8 cellular contexts compared by ENCODE assay signal in the genomic region with DNA sequence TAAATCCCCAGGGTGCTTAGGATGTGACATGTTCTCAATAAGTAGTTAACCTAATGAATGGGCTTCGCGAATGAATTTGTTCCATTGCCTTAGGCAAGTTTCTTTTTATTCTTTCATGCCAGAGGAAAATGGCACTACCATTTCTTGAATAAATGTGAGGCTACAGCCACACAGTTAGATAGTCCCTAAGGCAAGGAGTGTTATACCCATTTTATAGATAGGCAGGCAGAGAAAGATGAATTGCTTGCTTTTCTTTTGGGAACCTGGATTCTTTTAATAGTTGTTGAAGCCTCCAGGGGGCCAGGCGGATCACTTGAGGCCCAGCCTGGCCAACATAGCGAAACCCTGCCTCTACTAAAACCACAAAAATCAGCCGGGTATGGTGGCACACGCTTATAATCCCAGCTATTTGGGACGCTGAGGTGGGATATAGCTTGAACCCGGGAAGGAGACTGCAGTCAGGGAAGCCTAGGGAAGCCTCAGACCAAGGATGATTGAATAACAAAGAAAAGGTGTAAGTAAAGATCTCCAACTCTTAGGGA. TPM values are rescaled to one million over a fixed set of nuclear protein-coding genes. Genes with fewer than 3 reads are reported as not detected.
DNase-seq lines count a peak whose midpoint lies in the region; ATAC-seq, FAIRE-seq and TF ChIP-seq lines count a peak whose summit lies in the region.

No MANE protein-coding gene starts in this region.

- WGBS in suprapubic skin = 32% methylated on average over 8 of the region's 8 CpGs

- POLR2A ChIA-PET in activated CD4-positive, alpha-beta T cell treated with anti-CD3 and anti-CD28 coated beads for 36 hours (lab: Charles Lee) = no interaction called here

- DNase-seq in activated CD4-positive, alpha-beta T cell treated with anti-CD3 and anti-CD28 coated beads for 36 hours = no peak
- DNase-seq in activated CD4-positive, alpha-beta T cell treated with anti-CD3 and anti-CD28 coated beads, Interleukin-2, amount 50 U/mL, for 48 hours = no peak
- DNase-seq in kidney (no peak), suprapubic skin (ENCODE audit: low spot score in 2 of 2) (no peak), NCI-H1092 treated with DMSO at 0.1 percent for 48 hours (lab: John Stamatoyannopoulos, UW) (no peak), NCI-H1048 (lab: John Stamatoyannopoulos, UW) (no peak)
- no peak for DNase-seq in activated effector memory CD4-positive, alpha-beta T cell treated with anti-CD3 and anti-CD28 coated beads, Interleukin-2, amount 50 U/mL, for 16 hours

- H3K27ac ChIP-seq in kidney (ENCODE audit: low read depth in 2 of 2, low read length in 2 of 2) (no peak overlapping the region), suprapubic skin (no peak overlapping the region)

- H3K4me1 ChIP-seq in kidney (ENCODE audit: control insufficient read depth in 1 of 2, insufficient read depth in 1 of 2, low read depth in 1 of 2, low read length in 2 of 2) (peaks cover 6 to 8% of the 10 kb centered on the region in 2 donors), suprapubic skin (peaks cover 30% of the 10 kb centered on the region)

- H3K27me3 Mint-ChIP-seq in activated CD4-positive, alpha-beta T cell treated with anti-CD3 and anti-CD28 coated beads for 36 hours = no peaks in the 10 kb centered on the region
- no peaks in the 10 kb centered on the region for H3K27me3 Mint-ChIP-seq in activated naive CD8-positive, alpha-beta T cell

- H3K9ac ChIP-seq in kidney (ENCODE audit: low read length in 2 of 2) = peak overlapping the region; percentile 89 to 98

- no peaks in the 10 kb centered on the region for H3K9me3 Mint-ChIP-seq in activated CD4-positive, alpha-beta T cell treated with anti-CD3 and anti-CD28 coated beads for 36 hours (ENCODE audit: low read depth)
- no peaks in the 10 kb centered on the region for H3K9me3 Mint-ChIP-seq in activated naive CD8-positive, alpha-beta T cell (ENCODE audit: low read depth)

- FAIRE-seq in kidney (lab: Jason Lieb, UNC) = no peak

- peaks cover 63% of the 10 kb centered on the region for H3K36me3 Mint-ChIP-seq in activated CD4-positive, alpha-beta T cell treated with anti-CD3 and anti-CD28 coated beads for 36 hours (ENCODE audit: low read depth)
- H3K36me3 Mint-ChIP-seq in activated naive CD8-positive, alpha-beta T cell = peaks cover 12% of the 10 kb centered on the region

- H3K9me3 ChIP-seq in kidney (ENCODE audit: control insufficient read depth in 1 of 2, low read length in 2 of 2) = no peaks in the 10 kb centered on the region
- H3K9me3 ChIP-seq in suprapubic skin = no peaks in the 10 kb centered on the region

- no peak for TF ChIP-seq POLR2A in suprapubic skin (IDR thresholded peaks at IDR 0.05)

- no peak for ATAC-seq in activated CD4-positive, alpha-beta T cell treated with anti-CD3 and anti-CD28 coated beads for 36 hours

- TF ChIP-seq EP300 in suprapubic skin (IDR thresholded peaks at IDR 0.05) = no peak

- peak overlapping the region; percentile 95 for H3K4me3 Mint-ChIP-seq in activated CD4-positive, alpha-beta T cell treated with anti-CD3 and anti-CD28 coated beads for 36 hours
- H3K4me3 Mint-ChIP-seq in activated naive CD8-positive, alpha-beta T cell = peak overlapping the region; percentile 100

- H3K4me3 ChIP-seq in kidney (ENCODE audit: low read length in 2 of 2) (peak overlapping the region; percentile 97), suprapubic skin (peak overlapping the region; percentile 75)

- CTCF ChIA-PET in activated CD4-positive, alpha-beta T cell treated with anti-CD3 and anti-CD28 coated beads for 36 hours (lab: Charles Lee) = interaction anchor here (0.6 to 1.6 kb wide), 2 partner anchors 8 to 28 kb away, joined by 3 read pairs; no protein-coding TSS in a partner anchor

- TF ChIP-seq CTCF in kidney (IDR thresholded peaks at IDR 0.05; ENCODE audit: borderline replicate concordance, extremely low read depth, insufficient read depth) (no peak), suprapubic skin (IDR thresholded peaks at IDR 0.05) (no peak)

- peak overlapping the region; percentile 100 for H3K27ac Mint-ChIP-seq in activated CD4-positive, alpha-beta T cell treated with anti-CD3 and anti-CD28 coated beads for 36 hours
- peak overlapping the region; percentile 100 for H3K27ac Mint-ChIP-seq in activated naive CD8-positive, alpha-beta T cell

- H3K27me3 ChIP-seq in suprapubic skin = no peaks in the 10 kb centered on the region

- H3K4me1 Mint-ChIP-seq in activated CD4-positive, alpha-beta T cell treated with anti-CD3 and anti-CD28 coated beads for 36 hours = peaks cover 31% of the 10 kb centered on the region
- H3K4me1 Mint-ChIP-seq in activated naive CD8-positive, alpha-beta T cell (ENCODE audit: low read depth) = peaks cover 31% of the 10 kb centered on the region

- intact Hi-C loops in activated CD4-positive, alpha-beta T cell treated with anti-CD3 and anti-CD28 coated beads for 36 hours (cut with DNase I, micrococcal nuclease) = no loop called here
- intact Hi-C loops in kidney (cut with DNase I) = no loop called here

- H3K36me3 ChIP-seq in kidney (ENCODE audit: control insufficient read depth in 1 of 2, insufficient read depth in 2 of 2, low read length in 2 of 2) = peaks cover 14 to 31% of the 10 kb centered on the region in 2 donors
- peaks cover 49% of the 10 kb centered on the region for H3K36me3 ChIP-seq in suprapubic skin

RNA-seq across cellular contexts. Expression of a gene that starts 0.9 kb away (rescaled TPM):
- 10 to 100 TPM; 54.3 to 65.4 TPM for total RNA-seq in activated CD4-positive, alpha-beta T cell treated with anti-CD3 and anti-CD28 coated beads for 36 hours
- 18.1 TPM for total RNA-seq in kidney
- 32.1 TPM for polyA plus RNA-seq in kidney (ENCODE audit: insufficient read depth, low read depth, low replicate concordance)
- 10 to 100 TPM; 21.9 to 33.9 (median 30.5) TPM for total RNA-seq in suprapubic skin

RNA-seq across cellular contexts. Expression of a gene that starts 1.1 kb away (rescaled TPM):
- total RNA-seq in activated CD4-positive, alpha-beta T cell treated with anti-CD3 and anti-CD28 coated beads for 36 hours = 100 to 1,000 TPM; 104 to 140 TPM
- 105 TPM for total RNA-seq in kidney
- polyA plus RNA-seq in kidney (ENCODE audit: insufficient read depth, low read depth, low replicate concordance) = 344 TPM
- 100 to 1,000 TPM; 119 to 173 (median 161) TPM for total RNA-seq in suprapubic skin

RNA-seq across cellular contexts. Expression of a gene that starts 22.2 kb away (rescaled TPM):
- total RNA-seq in activated CD4-positive, alpha-beta T cell treated with anti-CD3 and anti-CD28 coated beads for 36 hours = 10 to 100 TPM; 12.3 to 15.6 TPM
- total RNA-seq in kidney (6.2 TPM), suprapubic skin (10 to 100 TPM in 3 of 4 donors, 1 to 10 TPM in 1; 7.1 to 36.4 (median 21.2) TPM)
- polyA plus RNA-seq in kidney (ENCODE audit: insufficient read depth, low read depth, low replicate concordance) = 2.9 TPM

RNA-seq across cellular contexts. Expression of a gene that starts 25.9 kb away (rescaled TPM):
- 10 to 100 TPM; 42.2 to 52.6 TPM for total RNA-seq in activated CD4-positive, alpha-beta T cell treated with anti-CD3 and anti-CD28 coated beads for 36 hours
- 109 TPM for total RNA-seq in kidney
- 208 TPM for polyA plus RNA-seq in kidney (ENCODE audit: insufficient read depth, low read depth, low replicate concordance)
- total RNA-seq in suprapubic skin = 100 to 1,000 TPM in 3 of 4 donors, 10 to 100 TPM in 1; 98.1 to 116 (median 109) TPM

RNA-seq across cellular contexts. Expression of a gene that starts 28.9 kb away (rescaled TPM):
- 10 to 100 TPM; 39.3 to 47.8 TPM for total RNA-seq in activated CD4-positive, alpha-beta T cell treated with anti-CD3 and anti-CD28 coated beads for 36 hours
- total RNA-seq in kidney (76.3 TPM), suprapubic skin (100 to 1,000 TPM; 298 to 644 (median 435) TPM)
- 151 TPM for polyA plus RNA-seq in kidney (ENCODE audit: insufficient read depth, low read depth, low replicate concordance)
